ENCODE assay signal across 18 cellular contexts in genomic region chr2:173087214-173087581, GRCh38. TPM values are rescaled to one million over a fixed set of nuclear protein-coding genes. Genes with fewer than 3 reads are reported as not detected.
DNase-seq lines count a peak whose midpoint lies in the region; ATAC-seq and TF ChIP-seq lines count a peak whose summit lies in the region.
"Had no signal": no experiment of that assay in that cellular context is flagged by ENCODE, and none has a peak within 500 bp of the region (broad histone marks: within the 10 kb centered on the region; RNA-seq: fewer than 3 reads in every experiment).

No MANE protein-coding gene starts in this region.

- CTCF ChIA-PET in mammary epithelial cell (lab: Charles Lee; ENCODE audit: low non-redundant PET), result no interaction called here
- CTCF ChIA-PET in GM10248 (lab: Yijun Ruan, JAX), result interaction anchor here (0.9 to 1.0 kb wide), 3 partner anchors 15 to 124 kb away, joined by 3 read pairs; no protein-coding TSS in a partner anchor

- dilution Hi-C loops in mammary epithelial cell (cut with HindIII; ENCODE audit: low sequenced_read_pairs), result no loop called here

- intact Hi-C loops in mammary epithelial cell (cut with micrococcal nuclease) (no loop called here), left lung (cut with DNase I) (loop anchor here in 1 of 2 donors (10.0 kb wide), 1 partner anchor 108 kb away; no protein-coding TSS in a partner anchor)

- H3K27ac ChIP-seq in mammary epithelial cell (ENCODE audit: insufficient read depth, low read depth, low read length) (peak overlapping the region; percentile 46), left lung (peak overlapping the region in 1 of 2 donors; percentile 49), subcutaneous abdominal adipose tissue (ENCODE audit: low read depth, low read length) (peak overlapping the region; percentile 89)
- H3K27ac ChIP-seq: BLaER1 treated with 17β-estradiol and CSF1 and Interleukin-3, amounts not matched to agents 10 nM and 100 nM; SJCRH30 had no signal

- in situ Hi-C loops in mammary epithelial cell (cut with MboI; ENCODE audit: low sequenced_read_pairs in 2 of 2), result no loop called here

- no peaks in the 10 kb centered on the region for H4K20me1 ChIP-seq in mammary epithelial cell (ENCODE audit: insufficient read depth, low read length)

- H3K4me3 ChIP-seq in mammary epithelial cell (replicated peaks in 1 of 3; ENCODE audit: insufficient read depth in 1 of 3, low read depth in 2 of 3, low read length in 3 of 3) (no peak overlapping the region), left lung (no peak overlapping the region), subcutaneous abdominal adipose tissue (ENCODE audit: low read depth in 1 of 5, low read length in 5 of 5) (no peak overlapping the region)
- H3K4me3 ChIP-seq: BLaER1 treated with 17β-estradiol and CSF1 and Interleukin-3, amounts not matched to agents 10 nM and 100 nM; SJCRH30 had no signal

- no peak overlapping the region for H3K9ac ChIP-seq in mammary epithelial cell (ENCODE audit: insufficient read depth, low read length)
- H3K9ac ChIP-seq in subcutaneous abdominal adipose tissue (ENCODE audit: low read length in 5 of 5), result peak overlapping the region in 2 of 5 donors; percentile 4 to 32
- H3K9ac ChIP-seq: BLaER1 treated with 17β-estradiol and CSF1 and Interleukin-3, amounts not matched to agents 10 nM and 100 nM had no signal

- H3K4me1 ChIP-seq in mammary epithelial cell (ENCODE audit: insufficient read depth, low read length) (peaks cover 19% of the 10 kb centered on the region), left lung (peaks cover 8 to 10% of the 10 kb centered on the region in 2 donors), subcutaneous abdominal adipose tissue (ENCODE audit: control insufficient read depth in 5 of 5, insufficient read depth in 5 of 5, low read length in 5 of 5) (peaks cover 2 to 57% (median 42%) of the 10 kb centered on the region in 5 donors)
- H3K4me1 ChIP-seq: SJCRH30 had no signal

- peak overlapping the region; percentile 49 for H3K4me2 ChIP-seq in mammary epithelial cell (ENCODE audit: insufficient read depth, low read depth, low read length)

- no peak for TF ChIP-seq CTCF in mammary epithelial cell (conservative IDR thresholded peaks at IDR 0.05 in 1 of 2, IDR thresholded peaks at IDR 0.05 in 1 of 2; ENCODE audit: extremely low read depth in 1 of 2, insufficient read depth in 1 of 2, low read depth in 1 of 2, low read length in 2 of 2)
- no peak for TF ChIP-seq CTCF in left lung (IDR thresholded peaks at IDR 0.05)
- no peak for TF ChIP-seq CTCF in GM10248 (IDR thresholded peaks at IDR 0.05; ENCODE audit: control extremely low read depth, extremely low read depth, low read depth, missing control alignments)

- DNase-seq in HCEC 1CT (peak; percentile 53), mammary epithelial cell (no peak), left lung (no peak), GM10248 (ENCODE audit: extremely low spot score) (no peak)
- no peak for DNase-seq in stimulated activated CD4-positive, alpha-beta T cell treated with anti-CD3 and anti-CD28 coated beads, Interleukin-15, amount 100 ng/mL, for 24 hours
- DNase-seq: activated CD8-positive, alpha-beta T cell treated with anti-CD3 and anti-CD28 coated beads, Interleukin-2, amount 10 ng/mL, durations not matched to agents 7 days and 5 days; DMS153; H7; head of caudate nucleus; NCI-H1092 treated with DMSO at 0.1 percent for 48 hours; nephron progenitor cell; NK-92 treated with Interleukin-12 subunit alpha and Interleukin-12 subunit beta, amount 100 ng/mL, for 24 hours; SJCRH30; stimulated activated naive CD8-positive, alpha-beta T cell treated with anti-CD3 and anti-CD28 coated beads, Interleukin-15, Interleukin-2, amounts not matched to agents 100 U/mL and 50 U/mL, for 24 hours had no signal

- BruUV-seq in mammary epithelial cell (replicated peaks; lab: Mats Ljungman, UMichigan), result no TSS peak

- peaks cover 95% of the 10 kb centered on the region for H3K79me2 ChIP-seq in mammary epithelial cell (ENCODE audit: insufficient read depth, low read length)

- ATAC-seq in left lung (peak; percentile 35), HG02642 (IDR thresholded peaks at IDR 0.05; ENCODE audit: poor library complexity, unreplicated experiment) (no peak), HG03354 (IDR thresholded peaks at IDR 0.05; ENCODE audit: poor library complexity, severe bottlenecking, unreplicated experiment) (no peak)
- ATAC-seq: activated CD8-positive, alpha-beta T cell treated with anti-CD3 and anti-CD28 coated beads, Interleukin-2, amount 10 ng/mL, durations not matched to agents 7 days and 5 days; stimulated activated naive CD8-positive, alpha-beta T cell treated with anti-CD3 and anti-CD28 coated beads, Interleukin-15, Interleukin-2, amounts not matched to agents 100 U/mL and 50 U/mL, for 24 hours had no signal

- H3K9me3 ChIP-seq in mammary epithelial cell (replicated peaks; ENCODE audit: insufficient read depth, low read length) (no peaks in the 10 kb centered on the region), left lung (no peaks in the 10 kb centered on the region), subcutaneous abdominal adipose tissue (ENCODE audit: control insufficient read depth in 5 of 5, low read length in 5 of 5) (no peaks in the 10 kb centered on the region)
- H3K9me3 ChIP-seq: SJCRH30 had no signal

- POLR2A ChIA-PET in GM10248 (lab: Yijun Ruan, JAX), result no interaction called here

- H2AFZ ChIP-seq in mammary epithelial cell (ENCODE audit: low read depth, low read length), result peak overlapping the region; percentile 3

- H3K36me3 ChIP-seq in mammary epithelial cell (ENCODE audit: insufficient read depth, low read length), result peaks cover 4% of the 10 kb centered on the region
- peaks cover 0 to 7% of the 10 kb centered on the region in 2 donors for H3K36me3 ChIP-seq in left lung
- peaks cover 0 to 2% (median 0%) of the 10 kb centered on the region in 5 donors for H3K36me3 ChIP-seq in subcutaneous abdominal adipose tissue (ENCODE audit: control insufficient read depth in 5 of 5, insufficient read depth in 5 of 5, low read length in 5 of 5)

- H3K27me3 ChIP-seq in mammary epithelial cell (ENCODE audit: insufficient read depth, low read length) (no peaks in the 10 kb centered on the region), left lung (no peaks in the 10 kb centered on the region), subcutaneous abdominal adipose tissue (ENCODE audit: control insufficient read depth in 5 of 5, insufficient read depth in 4 of 5, low read length in 5 of 5) (no peaks in the 10 kb centered on the region)
- H3K27me3 ChIP-seq: BLaER1 treated with 17β-estradiol and CSF1 and Interleukin-3, amounts not matched to agents 10 nM and 100 nM; SJCRH30 had no signal

- WGBS in mammary epithelial cell (ENCODE audit: low coverage, missing lambda C conversion rate), result 100% methylated on average over 1 of the region's 1 CpG

RNA-seq across cellular contexts. Expression of gene MAP3K20, which starts 11.6 kb away (rescaled TPM):
- total RNA-seq in mammary epithelial cell, result 100 to 1,000 TPM in 1 of 2 donors, 10 to 100 TPM in 1; 31.8 to 109 TPM
- 39.0 TPM for polyA plus RNA-seq in mammary epithelial cell
- 48.2 TPM for polyA minus RNA-seq in mammary epithelial cell
- 10 to 100 TPM; 49.6 to 57.5 TPM for total RNA-seq in left lung
